1 cellular context compared by ENCODE assay signal in genomic region chr1:47440052-47440848, GRCh38.
TF ChIP-seq lines count a peak whose summit lies in the region.

No MANE protein-coding gene starts in this region.

TF ChIP-seq in HCT116, 20 proteins besides CTCF, POLR2A, EP300 and RAD21 (continued from another document):
- TF ChIP-seq, protein P1, sequence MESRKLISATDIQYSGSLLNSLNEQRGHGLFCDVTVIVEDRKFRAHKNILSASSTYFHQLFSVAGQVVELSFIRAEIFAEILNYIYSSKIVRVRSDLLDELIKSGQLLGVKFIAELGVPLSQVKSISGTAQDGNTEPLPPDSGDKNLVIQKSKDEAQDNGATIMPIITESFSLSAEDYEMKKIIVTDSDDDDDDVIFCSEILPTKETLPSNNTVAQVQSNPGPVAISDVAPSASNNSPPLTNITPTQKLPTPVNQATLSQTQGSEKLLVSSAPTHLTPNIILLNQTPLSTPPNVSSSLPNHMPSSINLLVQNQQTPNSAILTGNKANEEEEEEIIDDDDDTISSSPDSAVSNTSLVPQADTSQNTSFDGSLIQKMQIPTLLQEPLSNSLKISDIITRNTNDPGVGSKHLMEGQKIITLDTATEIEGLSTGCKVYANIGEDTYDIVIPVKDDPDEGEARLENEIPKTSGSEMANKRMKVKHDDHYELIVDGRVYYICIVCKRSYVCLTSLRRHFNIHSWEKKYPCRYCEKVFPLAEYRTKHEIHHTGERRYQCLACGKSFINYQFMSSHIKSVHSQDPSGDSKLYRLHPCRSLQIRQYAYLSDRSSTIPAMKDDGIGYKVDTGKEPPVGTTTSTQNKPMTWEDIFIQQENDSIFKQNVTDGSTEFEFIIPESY (IDR thresholded peaks at IDR 0.05; ENCODE audit: extremely low read depth, insufficient replicate concordance, low read length), result no peak
- TF ChIP-seq EZH2phosphoT487 (IDR thresholded peaks at IDR 0.05; ENCODE audit: borderline replicate concordance), result no peak
- TF ChIP-seq, protein P2, sequence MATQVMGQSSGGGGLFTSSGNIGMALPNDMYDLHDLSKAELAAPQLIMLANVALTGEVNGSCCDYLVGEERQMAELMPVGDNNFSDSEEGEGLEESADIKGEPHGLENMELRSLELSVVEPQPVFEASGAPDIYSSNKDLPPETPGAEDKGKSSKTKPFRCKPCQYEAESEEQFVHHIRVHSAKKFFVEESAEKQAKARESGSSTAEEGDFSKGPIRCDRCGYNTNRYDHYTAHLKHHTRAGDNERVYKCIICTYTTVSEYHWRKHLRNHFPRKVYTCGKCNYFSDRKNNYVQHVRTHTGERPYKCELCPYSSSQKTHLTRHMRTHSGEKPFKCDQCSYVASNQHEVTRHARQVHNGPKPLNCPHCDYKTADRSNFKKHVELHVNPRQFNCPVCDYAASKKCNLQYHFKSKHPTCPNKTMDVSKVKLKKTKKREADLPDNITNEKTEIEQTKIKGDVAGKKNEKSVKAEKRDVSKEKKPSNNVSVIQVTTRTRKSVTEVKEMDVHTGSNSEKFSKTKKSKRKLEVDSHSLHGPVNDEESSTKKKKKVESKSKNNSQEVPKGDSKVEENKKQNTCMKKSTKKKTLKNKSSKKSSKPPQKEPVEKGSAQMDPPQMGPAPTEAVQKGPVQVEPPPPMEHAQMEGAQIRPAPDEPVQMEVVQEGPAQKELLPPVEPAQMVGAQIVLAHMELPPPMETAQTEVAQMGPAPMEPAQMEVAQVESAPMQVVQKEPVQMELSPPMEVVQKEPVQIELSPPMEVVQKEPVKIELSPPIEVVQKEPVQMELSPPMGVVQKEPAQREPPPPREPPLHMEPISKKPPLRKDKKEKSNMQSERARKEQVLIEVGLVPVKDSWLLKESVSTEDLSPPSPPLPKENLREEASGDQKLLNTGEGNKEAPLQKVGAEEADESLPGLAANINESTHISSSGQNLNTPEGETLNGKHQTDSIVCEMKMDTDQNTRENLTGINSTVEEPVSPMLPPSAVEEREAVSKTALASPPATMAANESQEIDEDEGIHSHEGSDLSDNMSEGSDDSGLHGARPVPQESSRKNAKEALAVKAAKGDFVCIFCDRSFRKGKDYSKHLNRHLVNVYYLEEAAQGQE (IDR thresholded peaks at IDR 0.05; ENCODE audit: low read depth), result no peak
- TF ChIP-seq SRF (IDR thresholded peaks at IDR 0.05; ENCODE audit: low read depth), result no peak
- TF ChIP-seq, protein P3, sequence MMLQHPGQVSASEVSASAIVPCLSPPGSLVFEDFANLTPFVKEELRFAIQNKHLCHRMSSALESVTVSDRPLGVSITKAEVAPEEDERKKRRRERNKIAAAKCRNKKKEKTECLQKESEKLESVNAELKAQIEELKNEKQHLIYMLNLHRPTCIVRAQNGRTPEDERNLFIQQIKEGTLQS (IDR thresholded peaks at IDR 0.05), result no peak
- no peak for TF ChIP-seq ELF1 (IDR thresholded peaks at IDR 0.05; ENCODE audit: borderline replicate concordance, low read depth)
- no peak for TF ChIP-seq YY1 (IDR thresholded peaks at IDR 0.05; ENCODE audit: extremely low read depth, insufficient replicate concordance, low read depth, low read length)
